ENCODE assay signal across 8 cellular contexts in genomic region chr6:158517581-158517980, GRCh38. TPM values are rescaled to one million over a fixed set of nuclear protein-coding genes. Genes with fewer than 3 reads are reported as not detected.
DNase-seq lines count a peak whose midpoint lies in the region; ATAC-seq and TF ChIP-seq lines count a peak whose summit lies in the region.

No MANE protein-coding gene starts in this region.

- H2AFZ ChIP-seq in OCI-LY1 (ENCODE audit: low read length) = no peak overlapping the region

- H3K79me2 ChIP-seq in OCI-LY1 (ENCODE audit: insufficient read depth, low read length) = no peaks in the 10 kb centered on the region

- no peaks in the 10 kb centered on the region for H3F3A ChIP-seq in OCI-LY1 (ENCODE audit: insufficient read depth, low read length)

- H3K27me3 Mint-ChIP-seq in naive B cell = peaks cover 23 to 53% (median 25%) of the 10 kb centered on the region in 3 donors

- H3K27ac Mint-ChIP-seq in naive B cell = no peak overlapping the region

- H3K4me1 Mint-ChIP-seq in naive B cell = peaks cover 6 to 23% (median 18%) of the 10 kb centered on the region in 3 donors

- H3K9me2 ChIP-seq in OCI-LY1 (ENCODE audit: low read depth, low read length) = no peaks in the 10 kb centered on the region

- ATAC-seq in GM18498 (IDR thresholded peaks at IDR 0.05; ENCODE audit: unreplicated experiment) = peak; percentile 66
- peak; percentile 46 for ATAC-seq in GM21619 (IDR thresholded peaks at IDR 0.05; ENCODE audit: unreplicated experiment)
- ATAC-seq in naive B cell (ENCODE audit: low read depth in 2 of 2) = peak; percentile 52 to 66
- ATAC-seq in GM19397 (IDR thresholded peaks at IDR 0.05; ENCODE audit: unreplicated experiment) = no peak
- no peak for ATAC-seq in HG02642 (IDR thresholded peaks at IDR 0.05; ENCODE audit: poor library complexity, unreplicated experiment)

- no peaks in the 10 kb centered on the region for H3K9me3 Mint-ChIP-seq in naive B cell

- DNase-seq in naive B cell (no peak), AG20443 (ENCODE audit: low spot score) (no peak), iPS-NIHi7 (ENCODE audit: extremely low spot score) (no peak)

- H3K36me3 Mint-ChIP-seq in naive B cell = no peaks in the 10 kb centered on the region

- peak overlapping the region; percentile 68 for H3K4me2 ChIP-seq in OCI-LY1 (ENCODE audit: low read length)

- H3K27me3 ChIP-seq in OCI-LY1 (ENCODE audit: insufficient read depth, low read length) = no peaks in the 10 kb centered on the region

- no peak overlapping the region for H3K27ac ChIP-seq in OCI-LY1 (ENCODE audit: low read depth, low read length, poor library complexity, severe bottlenecking)

- H3K9me3 ChIP-seq in OCI-LY1 (ENCODE audit: low read length) = no peaks in the 10 kb centered on the region

- peak overlapping the region; percentile 43 for H3K4me3 ChIP-seq in OCI-LY1 (ENCODE audit: low read depth, low read length, poor library complexity, severe bottlenecking)

- H3K36me3 ChIP-seq in OCI-LY1 (ENCODE audit: insufficient read depth, low read length) = no peaks in the 10 kb centered on the region

- peaks cover 16% of the 10 kb centered on the region for H3K4me1 ChIP-seq in OCI-LY1 (ENCODE audit: insufficient read depth, low read length, severe bottlenecking)

- TF ChIP-seq CTCF in OCI-LY1 (IDR thresholded peaks at IDR 0.05; ENCODE audit: low read length) = no peak

- peak overlapping the region in 5 of 8 donors; percentile 3 to 83 (median 59) for H3K4me3 Mint-ChIP-seq in naive B cell

- no peaks in the 10 kb centered on the region for H4K20me1 ChIP-seq in OCI-LY1 (ENCODE audit: insufficient read depth, low read length)

- H3K9ac ChIP-seq in OCI-LY1 (ENCODE audit: low read length) = peak overlapping the region; percentile 18; the same call in 1 of the 2 replicates

RNA-seq across cellular contexts. Expression of gene TMEM181, which starts 42.3 kb away (rescaled TPM):
- 1 to 10 TPM; 1.9 to 2.4 (median 2.3) TPM for polyA plus RNA-seq in naive B cell (ENCODE audit: low read depth in 6 of 6)

Comparison
In these comparisons a context has a peak if more than half of its experiments do, and no peak if none do; other contexts are left out.
1. ATAC-seq: peak in GM18498 (single experiment), GM21619 (single experiment) and naive B cell (2 of 2); none in GM19397 (single experiment) and HG02642 (single experiment).